Comparison of ENCODE assay signal across 7 cellular contexts in genomic region chr20:50111120-50111828, GRCh38. TPM values are rescaled to one million over a fixed set of nuclear protein-coding genes. Genes with fewer than 3 reads are reported as not detected.
DNase-seq lines count a peak whose midpoint lies in the region; ATAC-seq and TF ChIP-seq lines count a peak whose summit lies in the region.

No MANE protein-coding gene starts in this region.

- DNase-seq in HT1080 (ENCODE audit: low read depth) (peak; percentile 44), fibroblast of mammary gland (ENCODE audit: low read depth) (peak; percentile 74), medulla oblongata (ENCODE audit: extremely low spot score) (no peak), DMS153 treated with DMSO at 0.1 percent for 48 hours (lab: John Stamatoyannopoulos, UW; ENCODE audit: unreplicated experiment) (no peak)
- peak; percentile 31 to 46 for DNase-seq in activated CD4-positive, alpha-beta T cell treated with anti-CD3 and anti-CD28 coated beads, Interleukin-2, amount 50 U/mL, for 4 hours

- H3K27me3 ChIP-seq in skeletal muscle satellite cell (ENCODE audit: control insufficient read depth, insufficient read depth, low read length): no peaks in the 10 kb centered on the region

- no peak for TF ChIP-seq CTCF in fibroblast of mammary gland (conservative IDR thresholded peaks at IDR 0.05; ENCODE audit: control insufficient read depth, insufficient read depth, low read depth, low read length)

- peaks cover 69% of the 10 kb centered on the region for H3K4me1 ChIP-seq in skeletal muscle satellite cell (ENCODE audit: control insufficient read depth, insufficient read depth, low read length)

- no peak for ATAC-seq in GM21529 (IDR thresholded peaks at IDR 0.05; ENCODE audit: unreplicated experiment)

- H3K4me2 ChIP-seq in skeletal muscle satellite cell (ENCODE audit: low read length): peak overlapping the region; percentile 90

- H3K9ac ChIP-seq in skeletal muscle satellite cell (ENCODE audit: low read depth, low read length): peak overlapping the region; percentile 92

- H3K4me3 ChIP-seq in fibroblast of mammary gland (ENCODE audit: control insufficient read depth, low read depth, low read length) (peak overlapping the region; percentile 97), skeletal muscle satellite cell (ENCODE audit: low read length) (peak overlapping the region; percentile 78)

- H3K9me3 ChIP-seq in skeletal muscle satellite cell (replicated peaks; ENCODE audit: low read length): no peaks in the 10 kb centered on the region

- H3K36me3 ChIP-seq in skeletal muscle satellite cell (ENCODE audit: insufficient read depth, low read length): peaks cover 17% of the 10 kb centered on the region

RNA-seq across cellular contexts. Expression of gene UBE2V1, which starts 1.7 kb away (rescaled TPM):
- 42.3 and 66.9 TPM in 2 replicates for total RNA-seq in HT1080 (2014; rRNA removed; shearing (Covaris generic))
- 158 and 179 TPM in 2 replicates for polyA plus RNA-seq in HT1080 (2015; cell fraction: cytosol; rRNA removed)
- polyA plus RNA-seq in HT1080 (2015; cell fraction: nucleus; rRNA removed): 132 and 134 TPM in 2 replicates
- 72.8 and 83.9 TPM in 2 replicates for total RNA-seq in skeletal muscle satellite cell (2012; rRNA removed)

RNA-seq across cellular contexts. Expression of gene PEDS1, which starts 42.2 kb away (rescaled TPM):
- total RNA-seq in HT1080 (2014; rRNA removed; shearing (Covaris generic)): 29.2 and 38.7 TPM in 2 replicates
- 41.4 and 42.9 TPM in 2 replicates for polyA plus RNA-seq in HT1080 (2015; cell fraction: cytosol; rRNA removed)
- polyA plus RNA-seq in HT1080 (2015; cell fraction: nucleus; rRNA removed): 21.5 and 22.1 TPM in 2 replicates
- total RNA-seq in skeletal muscle satellite cell (2012; rRNA removed): 22.8 and 32.3 TPM in 2 replicates

Comparison
In these comparisons a context has a peak if more than half of its experiments do, and no peak if none do; other contexts are left out.
1. DNase-seq: peak in HT1080 (single experiment), activated CD4-positive, alpha-beta T cell treated with anti-CD3 and anti-CD28 coated beads, Interleukin-2, amount 50 U/mL, for 4 hours (2 of 2) and fibroblast of mammary gland (single experiment); none in medulla oblongata (single experiment) and DMS153 treated with DMSO at 0.1 percent for 48 hours (single experiment).